ENCODE assay signal across 24 cellular contexts in genomic region chr2:120629241-120629895, GRCh38.
"Had no signal": no experiment of that assay in that cellular context is flagged by ENCODE, and none has a peak within 500 bp of the region (broad histone marks: within the 10 kb centered on the region; RNA-seq: fewer than 3 reads in every experiment).

No MANE protein-coding gene starts in this region.

- ATAC-seq: SK-N-SH treated with all-trans-retinoic acid at 6 μM for 48 hours had no signal

- H3K27ac ChIP-seq: Peyer's patch, RWPE1, SJSA1 had no signal

- H3K27me3 ChIP-seq: Peyer's patch, SJSA1 had no signal

- H3K9me3 ChIP-seq: Peyer's patch had no signal

- H3K27ac Mint-ChIP-seq: activated CD4-positive, alpha-beta memory T cell treated with anti-CD3 and anti-CD28 coated beads, Interleukin-2, amount 10 ng/mL, durations not matched to agents 7 days and 5 days; activated CD4-positive, alpha-beta T cell treated with anti-CD3 and anti-CD28 coated beads, Interleukin-2, amount 10 ng/mL, durations not matched to agents 7 days and 5 days; activated naive CD4-positive, alpha-beta T cell treated with anti-CD3 and anti-CD28 coated beads, Interleukin-2, amount 50 U/mL, for 24 hours; T-helper 1 cell treated with Interleukin-12 subunit alpha and Interleukin-12 subunit beta and Interleukin-4 antibody, amounts not matched to agents 30 μg/mL and 1 μg/mL, for 36 hours had no signal

- H3K36me3 ChIP-seq: Peyer's patch, SJSA1 had no signal

- DNase-seq: activated CD4-positive, alpha-beta memory T cell treated with anti-CD3 and anti-CD28 coated beads, Interleukin-2, amount 10 ng/mL, durations not matched to agents 7 days and 5 days; activated CD4-positive, alpha-beta T cell treated with anti-CD3 and anti-CD28 coated beads, Interleukin-2, amount 10 ng/mL, durations not matched to agents 7 days and 5 days; activated CD4-positive, CD25-positive, alpha-beta regulatory T cell; activated T-cell treated with anti-CD3 and anti-CD28 coated beads, Interleukin-2, amount 50 U/mL, for 1 hour; aorta; IMR-90; Kasumi-1; KBM-7; NCI-H1105 treated with DMSO at 0.1 percent for 48 hours; NCI-H1436 treated with DMSO at 0.1 percent for 48 hours; NCI-H187; NCI-H2081; NCI-H510A treated with DMSO at 0.1 percent for 48 hours; NCI-H69; NK-92 treated with Interleukin-12 subunit alpha and Interleukin-12 subunit beta, amount 100 ng/mL, for 24 hours; OCI-M1; Peyer's patch; SHP77; T-helper 9 cell had no signal

- H3K4me1 Mint-ChIP-seq: activated CD4-positive, alpha-beta memory T cell treated with anti-CD3 and anti-CD28 coated beads, Interleukin-2, amount 10 ng/mL, durations not matched to agents 7 days and 5 days; activated CD4-positive, alpha-beta T cell treated with anti-CD3 and anti-CD28 coated beads, Interleukin-2, amount 10 ng/mL, durations not matched to agents 7 days and 5 days; activated naive CD4-positive, alpha-beta T cell treated with anti-CD3 and anti-CD28 coated beads, Interleukin-2, amount 50 U/mL, for 24 hours had no signal

- H3K4me1 ChIP-seq: Peyer's patch, SJSA1 had no signal

- H3K4me3 Mint-ChIP-seq: activated CD4-positive, alpha-beta memory T cell treated with anti-CD3 and anti-CD28 coated beads, Interleukin-2, amount 10 ng/mL, durations not matched to agents 7 days and 5 days; activated CD4-positive, alpha-beta T cell treated with anti-CD3 and anti-CD28 coated beads, Interleukin-2, amount 10 ng/mL, durations not matched to agents 7 days and 5 days; activated naive CD4-positive, alpha-beta T cell treated with anti-CD3 and anti-CD28 coated beads, Interleukin-2, amount 50 U/mL, for 24 hours; T-helper 1 cell treated with Interleukin-12 subunit alpha and Interleukin-12 subunit beta and Interleukin-4 antibody, amounts not matched to agents 30 μg/mL and 1 μg/mL, for 36 hours had no signal

- H3K36me3 Mint-ChIP-seq: activated naive CD4-positive, alpha-beta T cell treated with anti-CD3 and anti-CD28 coated beads, Interleukin-2, amount 50 U/mL, for 24 hours had no signal

- H3K4me3 ChIP-seq: Peyer's patch, SJSA1 had no signal

- H3K9me3 Mint-ChIP-seq: activated CD4-positive, alpha-beta memory T cell treated with anti-CD3 and anti-CD28 coated beads, Interleukin-2, amount 10 ng/mL, durations not matched to agents 7 days and 5 days; activated CD4-positive, alpha-beta T cell treated with anti-CD3 and anti-CD28 coated beads, Interleukin-2, amount 10 ng/mL, durations not matched to agents 7 days and 5 days; activated naive CD4-positive, alpha-beta T cell treated with anti-CD3 and anti-CD28 coated beads, Interleukin-2, amount 50 U/mL, for 24 hours; T-helper 1 cell treated with Interleukin-12 subunit alpha and Interleukin-12 subunit beta and Interleukin-4 antibody, amounts not matched to agents 30 μg/mL and 1 μg/mL, for 36 hours had no signal
